ENCODE assay signal across 30 cellular contexts in genomic region chr12:118418385-118419057, GRCh38. TPM values are rescaled to one million over a fixed set of nuclear protein-coding genes. Genes with fewer than 3 reads are reported as not detected.
A peak's percentile ranks its signal among the peaks of the same experiment; 100 is the strongest.
DNase-seq lines count a peak whose midpoint lies in the region; ATAC-seq, FAIRE-seq and TF ChIP-seq lines count a peak whose summit lies in the region.
"Had no signal": no experiment of that assay in that cellular context is flagged by ENCODE, and none has a peak within 500 bp of the region (broad histone marks: within the 10 kb centered on the region; RNA-seq: fewer than 3 reads in every experiment).

No MANE protein-coding gene starts in this region.

- H3K4me3 Mint-ChIP-seq in activated T-cell treated with anti-CD3 and anti-CD28 coated beads, Interleukin-2, amount 50 U/mL, for 24 hours: no peak overlapping the region
- no peak overlapping the region for H3K4me3 Mint-ChIP-seq in Caco-2 (ENCODE audit: unreplicated experiment)
- H3K4me3 Mint-ChIP-seq: activated CD4-positive, alpha-beta T cell treated with anti-CD3 and anti-CD28 coated beads, Interleukin-2, amount 10 ng/mL, durations not matched to agents 7 days and 5 days; activated naive CD4-positive, alpha-beta T cell treated with anti-CD3 and anti-CD28 coated beads, Interleukin-2, amount 50 U/mL, for 24 hours; central memory CD8-positive, alpha-beta T cell; stimulated activated memory B cell treated with anti-CD40 and anti-IgM and Interleukin-4, amounts not matched to agents 10 μg/mL and 1 μg/mL and 100 μg/mL, for 72 hours; T-helper 17 cell had no signal

- FAIRE-seq in HepG2 (lab: Jason Lieb, UNC): no peak
- FAIRE-seq: H1, HTR-8/SVneo, RCC 7860 had no signal

- no peaks in the 10 kb centered on the region for H3K79me2 ChIP-seq in HepG2 (ENCODE audit: insufficient read depth, low read length)
- H3K79me2 ChIP-seq in OCI-LY7 (ENCODE audit: insufficient read depth, low read depth, low read length): no peaks in the 10 kb centered on the region

- H3K4me3 ChIP-seq in AG10803 (ENCODE audit: low read length) (no peak overlapping the region), epithelial cell of proximal tubule (ENCODE audit: low read depth, low read length) (no peak overlapping the region), HepG2 (replicated peaks in 1 of 3; ENCODE audit: insufficient read depth in 1 of 3, low read depth in 2 of 3, low read length in 3 of 3) (no peak overlapping the region), OCI-LY7 (ENCODE audit: low read depth, low read length, poor library complexity, severe bottlenecking) (no peak overlapping the region), Caco-2 (ENCODE audit: low read depth, low read length) (no peak overlapping the region)
- H3K4me3 ChIP-seq: BLaER1, dorsolateral prefrontal cortex, GM12878, SK-N-MC, smooth muscle cell, testis, uterus had no signal

- in situ Hi-C loops in HepG2 (cut with HindIII; ENCODE audit: extremely low pct_ligation_motif_present, low pct_unique_long_range_greater_than_20kb): loop anchor here (25.0 kb wide), 1 partner anchor 619 kb away; no protein-coding TSS in a partner anchor

- TF ChIP-seq CTCF in AG10803 (conservative IDR thresholded peaks at IDR 0.05; ENCODE audit: low read length) (no peak), RWPE1 (conservative IDR thresholded peaks at IDR 0.05; ENCODE audit: low read depth) (no peak), epithelial cell of proximal tubule (conservative IDR thresholded peaks at IDR 0.05; ENCODE audit: low read depth, low read length) (no peak), HepG2 (CRISPR knock-in tag; IDR thresholded peaks at IDR 0.05) (no peak), OCI-LY7 (conservative IDR thresholded peaks at IDR 0.05; ENCODE audit: low read length) (no peak), Caco-2 (IDR thresholded peaks at IDR 0.05; ENCODE audit: insufficient read depth in 1 of 2, low read depth in 1 of 2, low read length in 1 of 2, severe bottlenecking in 1 of 2, unreplicated experiment in 1 of 2) (no peak)

- intact Hi-C loops in HepG2 (cut with micrococcal nuclease; ENCODE audit: unreplicated experiment) (no loop called here), OCI-LY7 (cut with micrococcal nuclease; ENCODE audit: unreplicated experiment) (no loop called here), Caco-2 (cut with micrococcal nuclease; ENCODE audit: unreplicated experiment) (no loop called here)

- H3K9ac ChIP-seq in HepG2 (ENCODE audit: insufficient read depth, low read depth, low read length): no peak overlapping the region
- H3K9ac ChIP-seq: BLaER1 had no signal

- DNase-seq in AG10803 (ENCODE audit: low read depth): peak; percentile 9
- peak; percentile 52 for DNase-seq in RWPE1 (ENCODE audit: low spot score)
- DNase-seq in epithelial cell of proximal tubule (ENCODE audit: low read depth): peak; percentile 13
- DNase-seq in HepG2 (ENCODE audit: low spot score): peak; percentile 20
- DNase-seq in OCI-LY7 (ENCODE audit: low spot score): no peak
- DNase-seq in activated T-cell treated with anti-CD3 and anti-CD28 coated beads, Interleukin-2, amount 50 U/mL, for 24 hours: no peak
- no peak for DNase-seq in erythroblast (lab: John Stamatoyannopoulos, UW)
- DNase-seq in Caco-2: no peak
- DNase-seq: ACHN; activated CD4-positive, alpha-beta T cell treated with anti-CD3 and anti-CD28 coated beads, Interleukin-2, amount 10 ng/mL, durations not matched to agents 7 days and 5 days; DND-41; dorsolateral prefrontal cortex; KG1; NCI-H146; NCI-H524 treated with DMSO at 0.1 percent for 48 hours; T-helper 17 cell; testis; uterus had no signal

- POLR2A ChIA-PET in RWPE1 (lab: Yijun Ruan, JAX; ENCODE audit: low non-redundant PET): no interaction called here
- POLR2A ChIA-PET in HepG2 (lab: Yijun Ruan, JAX): no interaction called here
- POLR2A ChIA-PET in OCI-LY7 (lab: Charles Lee): no interaction called here
- POLR2A ChIA-PET in Caco-2 (lab: Charles Lee): no interaction called here

- H3K27me3 ChIP-seq in HepG2 (ENCODE audit: control insufficient read depth in 1 of 2, insufficient read depth in 2 of 2, low read length in 2 of 2) (no peaks in the 10 kb centered on the region), Caco-2 (replicated peaks; ENCODE audit: control insufficient read depth, insufficient read depth, low read length) (no peaks in the 10 kb centered on the region)
- H3K27me3 ChIP-seq: BLaER1, dorsolateral prefrontal cortex, neutrophil, testis, uterus had no signal

- H3K27ac ChIP-seq in RWPE1 (no peak overlapping the region), HepG2 (ENCODE audit: extremely low read length, insufficient read depth, low read length) (no peak overlapping the region), OCI-LY7 (ENCODE audit: low read depth, low read length, poor library complexity, severe bottlenecking) (no peak overlapping the region)
- H3K27ac ChIP-seq: BLaER1, neutrophil, SK-N-MC, testis, uterus, VCaP had no signal

- H4K20me1 ChIP-seq in HepG2 (ENCODE audit: insufficient read depth, low read length): no peaks in the 10 kb centered on the region
- no peaks in the 10 kb centered on the region for H4K20me1 ChIP-seq in OCI-LY7 (ENCODE audit: insufficient read depth, low read length)
- H4K20me1 ChIP-seq: BLaER1 had no signal

- no peaks in the 10 kb centered on the region for H3K9me2 ChIP-seq in OCI-LY7 (ENCODE audit: insufficient read depth, low read length)

- no peak for TF ChIP-seq RAD21 in HepG2 (CRISPR knock-in tag; IDR thresholded peaks at IDR 0.05)

- H3K36me3 ChIP-seq in HepG2 (replicated peaks in 1 of 2; ENCODE audit: control insufficient read depth in 1 of 2, insufficient read depth in 2 of 2, low read length in 2 of 2) (peaks cover 0 to 20% of the 10 kb centered on the region in 2 experiments; a peak in 4 of 5 replicates), OCI-LY7 (ENCODE audit: insufficient read depth, low read length) (peaks cover 42% of the 10 kb centered on the region), Caco-2 (ENCODE audit: control insufficient read depth, insufficient read depth, low read length) (no peaks in the 10 kb centered on the region; the same call in 1 of the 2 replicates)
- H3K36me3 ChIP-seq: uterus had no signal

- BruUV-seq in HepG2 (replicated peaks; lab: Mats Ljungman, UMichigan) (no TSS peak), OCI-LY7 (replicated peaks; lab: Mats Ljungman, UMichigan) (no TSS peak), Caco-2 (replicated peaks; lab: Mats Ljungman, UMichigan) (no TSS peak)

- H3K4me2 ChIP-seq in HepG2 (ENCODE audit: low read depth, low read length) (no peak overlapping the region), OCI-LY7 (ENCODE audit: low read length) (no peak overlapping the region)
- H3K4me2 ChIP-seq: BLaER1, smooth muscle cell had no signal

- WGBS in HepG2 (ENCODE audit: low lambda C conversion rate): 100% methylated on average over 1 of the region's 1 CpG

- H3K27me3 Mint-ChIP-seq in activated T-cell treated with anti-CD3 and anti-CD28 coated beads, Interleukin-2, amount 50 U/mL, for 24 hours: no peaks in the 10 kb centered on the region
- no peaks in the 10 kb centered on the region for H3K27me3 Mint-ChIP-seq in Caco-2 (ENCODE audit: insufficient read depth, unreplicated experiment)
- H3K27me3 Mint-ChIP-seq: activated CD4-positive, alpha-beta T cell treated with anti-CD3 and anti-CD28 coated beads, Interleukin-2, amount 10 ng/mL, durations not matched to agents 7 days and 5 days; activated naive CD4-positive, alpha-beta T cell treated with anti-CD3 and anti-CD28 coated beads, Interleukin-2, amount 50 U/mL, for 24 hours; central memory CD8-positive, alpha-beta T cell; stimulated activated memory B cell treated with anti-CD40 and anti-IgM and Interleukin-4, amounts not matched to agents 10 μg/mL and 1 μg/mL and 100 μg/mL, for 72 hours; T-helper 17 cell had no signal

- no peak for TF ChIP-seq POLR2A in HepG2 (IDR thresholded peaks at IDR 0.05; ENCODE audit: insufficient read depth in 1 of 2, low read depth in 2 of 2, low read length in 2 of 2)
- TF ChIP-seq POLR2A in erythroblast (IDR thresholded peaks at IDR 0.05; ENCODE audit: low read length): no peak

- H3K4me1 Mint-ChIP-seq in activated T-cell treated with anti-CD3 and anti-CD28 coated beads, Interleukin-2, amount 50 U/mL, for 24 hours (ENCODE audit: low read depth): no peaks in the 10 kb centered on the region
- peaks cover 7% of the 10 kb centered on the region for H3K4me1 Mint-ChIP-seq in Caco-2 (ENCODE audit: low read depth, unreplicated experiment)
- H3K4me1 Mint-ChIP-seq: activated CD4-positive, alpha-beta T cell treated with anti-CD3 and anti-CD28 coated beads, Interleukin-2, amount 10 ng/mL, durations not matched to agents 7 days and 5 days; activated naive CD4-positive, alpha-beta T cell treated with anti-CD3 and anti-CD28 coated beads, Interleukin-2, amount 50 U/mL, for 24 hours; stimulated activated memory B cell treated with anti-CD40 and anti-IgM and Interleukin-4, amounts not matched to agents 10 μg/mL and 1 μg/mL and 100 μg/mL, for 72 hours; T-helper 17 cell had no signal

- H3K9me3 ChIP-seq in HepG2 (ENCODE audit: low read length) (no peaks in the 10 kb centered on the region), OCI-LY7 (ENCODE audit: low read length) (no peaks in the 10 kb centered on the region), Caco-2 (no peaks in the 10 kb centered on the region)
- H3K9me3 ChIP-seq: BLaER1, neutrophil, testis, uterus had no signal

- peaks cover 55% of the 10 kb centered on the region for H3K36me3 Mint-ChIP-seq in activated T-cell treated with anti-CD3 and anti-CD28 coated beads, Interleukin-2, amount 50 U/mL, for 24 hours (ENCODE audit: low read depth)
- H3K36me3 Mint-ChIP-seq in Caco-2 (ENCODE audit: insufficient read depth, unreplicated experiment): peaks cover 32% of the 10 kb centered on the region

- H3K4me1 ChIP-seq in HepG2 (ENCODE audit: insufficient read depth, low read length) (peaks cover 21% of the 10 kb centered on the region), OCI-LY7 (ENCODE audit: insufficient read depth, low read length, poor library complexity, severe bottlenecking) (no peaks in the 10 kb centered on the region), Caco-2 (no peaks in the 10 kb centered on the region)
- H3K4me1 ChIP-seq: BLaER1, testis, uterus had no signal

- H2AFZ ChIP-seq in HepG2 (ENCODE audit: low read length) (no peak overlapping the region), OCI-LY7 (ENCODE audit: low read length) (no peak overlapping the region)

- no peak for ATAC-seq in HepG2
- ATAC-seq: GM12878; stimulated activated memory B cell treated with anti-CD40 and anti-IgM and Interleukin-4, amounts not matched to agents 10 μg/mL and 1 μg/mL and 100 μg/mL, for 72 hours; T-helper 17 cell had no signal

- no peaks in the 10 kb centered on the region for H3K9me3 Mint-ChIP-seq in activated T-cell treated with anti-CD3 and anti-CD28 coated beads, Interleukin-2, amount 50 U/mL, for 24 hours
- no peaks in the 10 kb centered on the region for H3K9me3 Mint-ChIP-seq in Caco-2 (ENCODE audit: unreplicated experiment)
- H3K9me3 Mint-ChIP-seq: activated naive CD4-positive, alpha-beta T cell treated with anti-CD3 and anti-CD28 coated beads, Interleukin-2, amount 50 U/mL, for 24 hours; central memory CD8-positive, alpha-beta T cell; stimulated activated memory B cell treated with anti-CD40 and anti-IgM and Interleukin-4, amounts not matched to agents 10 μg/mL and 1 μg/mL and 100 μg/mL, for 72 hours had no signal

- no peak overlapping the region for H3K27ac Mint-ChIP-seq in activated T-cell treated with anti-CD3 and anti-CD28 coated beads, Interleukin-2, amount 50 U/mL, for 24 hours
- no peak overlapping the region for H3K27ac Mint-ChIP-seq in Caco-2 (ENCODE audit: unreplicated experiment)
- H3K27ac Mint-ChIP-seq: activated CD4-positive, alpha-beta T cell treated with anti-CD3 and anti-CD28 coated beads, Interleukin-2, amount 10 ng/mL, durations not matched to agents 7 days and 5 days; activated naive CD4-positive, alpha-beta T cell treated with anti-CD3 and anti-CD28 coated beads, Interleukin-2, amount 50 U/mL, for 24 hours; stimulated activated memory B cell treated with anti-CD40 and anti-IgM and Interleukin-4, amounts not matched to agents 10 μg/mL and 1 μg/mL and 100 μg/mL, for 72 hours; T-helper 17 cell had no signal

- CTCF ChIA-PET in RWPE1 (lab: Yijun Ruan, JAX): no interaction called here
- CTCF ChIA-PET in HepG2 (lab: Yijun Ruan, JAX; ENCODE audit: low intra/inter-chr PET ratio, low total read pairs): no interaction called here
- CTCF ChIA-PET in OCI-LY7 (lab: Charles Lee; ENCODE audit: unreplicated experiment): no interaction called here
- CTCF ChIA-PET in Caco-2 (lab: Charles Lee): interaction anchor here (1.1 kb wide), 1 partner anchor 42 kb away, joined by 3 read pairs; the partner anchor contains the start of gene SUDS3

- no peak for TF ChIP-seq EP300 in HepG2 (IDR thresholded peaks at IDR 0.05; ENCODE audit: low read depth in 2 of 2, low read length in 2 of 2)
- TF ChIP-seq EP300 in HepG2 (CRISPR knock-in tag; IDR thresholded peaks at IDR 0.05; ENCODE audit: borderline replicate concordance): no peak

RNA-seq across cellular contexts. Expression of gene SUDS3, which starts 42.2 kb away (rescaled TPM):
- total RNA-seq in epithelial cell of proximal tubule (25.9 and 27.3 TPM in 2 replicates), HepG2 (2016; rRNA removed; fragmentation: Illumina TruSeq; extraction: Trizol) (33.1 and 37.8 TPM in 2 replicates), OCI-LY7 (2022) (39.1 and 45.2 TPM in 2 replicates), Caco-2 (2022) (39.1 and 42.8 TPM in 2 replicates)
- total RNA-seq in HepG2 (2016; cell fraction: cytosol; rRNA removed; fragmentation: Illumina TruSeq; extraction: Trizol; ENCODE audit: low read depth): 4.5 and 5.5 TPM in 2 replicates
- 32.2 and 39.3 TPM in 2 replicates for total RNA-seq in HepG2 (2016; cell fraction: insoluble cytoplasmic fraction; rRNA removed; fragmentation: Illumina TruSeq; extraction: Trizol)
- total RNA-seq in HepG2 (2016; cell fraction: membrane; rRNA removed; fragmentation: Illumina TruSeq; extraction: Trizol): 14.7 and 16.1 TPM in 2 replicates
- total RNA-seq in HepG2 (2016; cell fraction: nucleus; rRNA removed; fragmentation: Illumina TruSeq; extraction: Trizol): 27.5 and 30.8 TPM in 2 replicates
- polyA plus RNA-seq in HepG2 (2011; rRNA removed): 17.7 and 20.2 TPM in 2 replicates
- 8.1 and 11.4 TPM in 2 replicates for polyA plus RNA-seq in HepG2 (2011; cell fraction: cytosol; rRNA removed)
- 25.3 and 28.4 TPM in 2 replicates for polyA plus RNA-seq in HepG2 (2011; cell fraction: nucleus; rRNA removed)
- polyA plus RNA-seq in HepG2 (2012): 12.1 and 13.1 TPM in 2 replicates
- polyA plus RNA-seq in HepG2 (2016; cell fraction: cytosol; fragmentation: Illumina TruSeq; extraction: Trizol; ENCODE audit: low read depth): 3.0 and 3.4 TPM in 2 replicates
- polyA plus RNA-seq in HepG2 (2016; cell fraction: insoluble cytoplasmic fraction; fragmentation: Illumina TruSeq; extraction: Trizol; ENCODE audit: low read depth): 29.2 and 31.0 TPM in 2 replicates
- 7.8 and 8.6 TPM in 2 replicates for polyA plus RNA-seq in HepG2 (2016; cell fraction: membrane; fragmentation: Illumina TruSeq; extraction: Trizol; ENCODE audit: low read depth)
- 37.3 and 40.5 TPM in 2 replicates for polyA plus RNA-seq in HepG2 (2016; cell fraction: nucleus; fragmentation: Illumina TruSeq; extraction: Trizol; ENCODE audit: insufficient read depth, low read depth)
- polyA minus RNA-seq in HepG2 (2011; rRNA and poly(A)+ RNA removed; ENCODE audit: low replicate concordance): 19.1 and 23.0 TPM in 2 replicates
- 10.3 and 12.4 TPM in 2 replicates for polyA minus RNA-seq in HepG2 (2011; cell fraction: cytosol; rRNA and poly(A)+ RNA removed)
- polyA minus RNA-seq in HepG2 (2011; cell fraction: nucleus; rRNA and poly(A)+ RNA removed): 28.8 and 31.8 TPM in 2 replicates
- 33.8 and 34.4 TPM in 2 replicates for total RNA-seq in OCI-LY7 (2014; rRNA removed; shearing (Covaris generic))

RNA-seq across cellular contexts. Expression of gene TAOK3, which starts 45.8 kb away (rescaled TPM):
- 8.8 and 10.4 TPM in 2 replicates for total RNA-seq in epithelial cell of proximal tubule
- 12.3 and 16.5 TPM in 2 replicates for total RNA-seq in HepG2 (2016; rRNA removed; fragmentation: Illumina TruSeq; extraction: Trizol)
- total RNA-seq in HepG2 (2016; cell fraction: cytosol; rRNA removed; fragmentation: Illumina TruSeq; extraction: Trizol; ENCODE audit: low read depth): 2.5 and 3.7 TPM in 2 replicates
- total RNA-seq in HepG2 (2016; cell fraction: insoluble cytoplasmic fraction; rRNA removed; fragmentation: Illumina TruSeq; extraction: Trizol): 10.0 and 19.2 TPM in 2 replicates
- total RNA-seq in HepG2 (2016; cell fraction: membrane; rRNA removed; fragmentation: Illumina TruSeq; extraction: Trizol): 6.8 and 6.9 TPM in 2 replicates
- 14.9 and 15.7 TPM in 2 replicates for total RNA-seq in HepG2 (2016; cell fraction: nucleus; rRNA removed; fragmentation: Illumina TruSeq; extraction: Trizol)
- 8.5 and 10.4 TPM in 2 replicates for polyA plus RNA-seq in HepG2 (2011; rRNA removed)
- 5.9 and 11.1 TPM in 2 replicates for polyA plus RNA-seq in HepG2 (2011; cell fraction: cytosol; rRNA removed)
- 11.8 and 13.6 TPM in 2 replicates for polyA plus RNA-seq in HepG2 (2011; cell fraction: nucleus; rRNA removed)
- 9.5 and 10.2 TPM in 2 replicates for polyA plus RNA-seq in HepG2 (2012)
- polyA plus RNA-seq in HepG2 (2016; cell fraction: cytosol; fragmentation: Illumina TruSeq; extraction: Trizol; ENCODE audit: low read depth): 0.64 and 0.66 TPM in 2 replicates
- 19.3 and 19.4 TPM in 2 replicates for polyA plus RNA-seq in HepG2 (2016; cell fraction: insoluble cytoplasmic fraction; fragmentation: Illumina TruSeq; extraction: Trizol; ENCODE audit: low read depth)
- polyA plus RNA-seq in HepG2 (2016; cell fraction: membrane; fragmentation: Illumina TruSeq; extraction: Trizol; ENCODE audit: low read depth): 2.8 and 3.6 TPM in 2 replicates
- 16.3 and 22.1 TPM in 2 replicates for polyA plus RNA-seq in HepG2 (2016; cell fraction: nucleus; fragmentation: Illumina TruSeq; extraction: Trizol; ENCODE audit: insufficient read depth, low read depth)
- polyA minus RNA-seq in HepG2 (2011; rRNA and poly(A)+ RNA removed; ENCODE audit: low replicate concordance): 20.1 and 23.9 TPM in 2 replicates
- polyA minus RNA-seq in HepG2 (2011; cell fraction: cytosol; rRNA and poly(A)+ RNA removed): 6.3 and 9.3 TPM in 2 replicates
- polyA minus RNA-seq in HepG2 (2011; cell fraction: nucleus; rRNA and poly(A)+ RNA removed): 22.1 and 24.2 TPM in 2 replicates
- total RNA-seq in OCI-LY7 (2014; rRNA removed; shearing (Covaris generic)): 30.7 and 48.4 TPM in 2 replicates
- 56.0 and 56.9 TPM in 2 replicates for total RNA-seq in OCI-LY7 (2022)
- total RNA-seq in Caco-2 (2022): 16.5 and 17.7 TPM in 2 replicates

Comparison
In these comparisons a context has a peak if more than half of its experiments do, and no peak if none do; other contexts are left out.
1. DNase-seq: peak in AG10803 (single experiment), RWPE1 (single experiment), epithelial cell of proximal tubule (single experiment) and HepG2 (single experiment); none in OCI-LY7 (single experiment), activated T-cell treated with anti-CD3 and anti-CD28 coated beads, Interleukin-2, amount 50 U/mL, for 24 hours (single experiment), erythroblast (0 of 2) and Caco-2 (0 of 2).